Comparison of ENCODE assay signal across 23 cellular contexts in the genomic region with DNA sequence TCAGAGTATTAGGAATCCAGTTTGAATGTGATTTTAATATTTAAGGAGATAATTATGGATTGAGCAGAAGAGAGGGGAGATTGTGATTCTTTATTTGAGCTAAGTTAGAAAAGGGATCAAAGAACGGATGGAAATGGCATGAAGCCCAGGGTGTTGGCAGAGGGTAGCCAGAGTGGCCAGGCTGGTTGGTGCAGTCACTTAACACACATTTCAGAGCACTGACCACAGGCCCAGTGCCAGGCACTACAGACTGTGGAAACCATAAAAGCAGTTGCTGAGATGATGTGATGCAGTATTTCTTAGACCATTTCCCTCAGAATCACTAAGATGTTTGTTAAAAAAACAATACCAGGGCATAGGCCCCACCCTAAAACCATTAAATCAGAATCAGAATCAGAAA.
DNase-seq lines count a peak whose midpoint lies in the region; ATAC-seq, FAIRE-seq and TF ChIP-seq lines count a peak whose summit lies in the region.
"Had no signal": no experiment of that assay in that cellular context is flagged by ENCODE, and none has a peak within 500 bp of the region (broad histone marks: within the 10 kb centered on the region; RNA-seq: fewer than 3 reads in every experiment).

No MANE protein-coding gene starts in this region.

- H3K9me3 Mint-ChIP-seq in CD4-positive, alpha-beta memory T cell: peaks cover 0 to 23% (median 17%) of the 10 kb centered on the region in 8 donors

- H2BK120ac ChIP-seq in mesendoderm (ENCODE audit: low read depth, low read length): no peak overlapping the region

- no peaks in the 10 kb centered on the region for H3K79me1 ChIP-seq in mesendoderm (ENCODE audit: low read length)

- H3K18ac ChIP-seq in mesendoderm (ENCODE audit: low read length): peak overlapping the region; percentile 80

- no peak for TF ChIP-seq EP300 in A549 (IDR thresholded peaks at IDR 0.05)

- TF ChIP-seq CTCF in A549 (IDR thresholded peaks at IDR 0.05): no peak
- no peak for TF ChIP-seq CTCF in LNCaP clone FGC (IDR thresholded peaks at IDR 0.05; ENCODE audit: control insufficient read depth, extremely low read depth, insufficient read depth)
- no peak for TF ChIP-seq CTCF in mammary epithelial cell (conservative IDR thresholded peaks at IDR 0.05 in 1 of 2, IDR thresholded peaks at IDR 0.05 in 1 of 2; ENCODE audit: extremely low read depth in 1 of 2, insufficient read depth in 1 of 2, low read depth in 1 of 2, low read length in 2 of 2)

- POLR2A ChIA-PET in A549 (lab: Yijun Ruan, JAX): no interaction called here
- POLR2A ChIA-PET in CD4-positive, alpha-beta memory T cell (lab: Charles Lee; ENCODE audit: partially characterized antibody): no interaction called here

- H3K36me3 ChIP-seq in mammary epithelial cell (ENCODE audit: insufficient read depth, low read length) (no peaks in the 10 kb centered on the region), mesendoderm (ENCODE audit: control insufficient read depth, insufficient read depth, low read length) (no peaks in the 10 kb centered on the region)
- H3K36me3 ChIP-seq in CD4-positive, alpha-beta memory T cell (ENCODE audit: insufficient read depth, low read length): no peaks in the 10 kb centered on the region
- H3K36me3 ChIP-seq: uterus had no signal

- no peak for DNase-seq in A549 (ENCODE audit: low read depth in 1 of 2, low spot score in 1 of 2)
- DNase-seq in LNCaP clone FGC (ENCODE audit: low read depth): peak; percentile 99
- DNase-seq in mammary epithelial cell: no peak
- DNase-seq in mesendoderm: no peak
- no peak for DNase-seq in NCI-H748 (lab: John Stamatoyannopoulos, UW; ENCODE audit: unreplicated experiment)
- DNase-seq in NCI-H82 (lab: John Stamatoyannopoulos, UW): no peak
- no peak for DNase-seq in CD4-positive, alpha-beta memory T cell
- DNase-seq: activated CD4-positive, alpha-beta T cell treated with anti-CD3 and anti-CD28 coated beads, Interleukin-2, amount 50 U/mL, for 4 hours; activated naive CD4-positive, alpha-beta T cell treated with anti-CD3 and anti-CD28 coated beads, Interleukin-2, amount 50 U/mL, for 16 hours; activated T-cell treated with anti-CD3 and anti-CD28 coated beads, Interleukin-2, amount 50 U/mL, for 1 hour; effector CD4-positive, alpha-beta T cell; EL; left cardiac atrium; naive B cell; NCI-H146; OCI-M1; stimulated activated naive B cell treated with anti-CD40 and anti-IgM and Interleukin-4, amounts not matched to agents 10 μg/mL and 1 μg/mL and 100 μg/mL, for 72 hours; uterus had no signal

- H3K9me3 ChIP-seq in A549 (peaks cover 24% of the 10 kb centered on the region), mammary epithelial cell (replicated peaks; ENCODE audit: insufficient read depth, low read length) (peaks cover 3% of the 10 kb centered on the region)
- no peaks in the 10 kb centered on the region for H3K9me3 ChIP-seq in CD4-positive, alpha-beta memory T cell (ENCODE audit: control insufficient read depth in 1 of 2, low read length in 2 of 2)
- H3K9me3 ChIP-seq: uterus had no signal

- ATAC-seq in A549 (peak in 1 of 2 experiments; percentile 25; a peak in 2 of 6 replicates), HG02678 (IDR thresholded peaks at IDR 0.05; ENCODE audit: unreplicated experiment) (no peak)
- ATAC-seq: SK-N-SH treated with all-trans-retinoic acid at 6 μM for 48 hours; stimulated activated naive B cell treated with anti-CD40 and anti-IgM and Interleukin-4, amounts not matched to agents 10 μg/mL and 1 μg/mL and 100 μg/mL, for 72 hours had no signal

- H2AFZ ChIP-seq in mammary epithelial cell (ENCODE audit: low read depth, low read length): peak overlapping the region; percentile 70
- H2AFZ ChIP-seq: parathyroid adenoma had no signal

- no peak overlapping the region for H4K5ac ChIP-seq in mesendoderm (ENCODE audit: low read length)

- peaks cover 0 to 13% (median 8%) of the 10 kb centered on the region in 4 donors for H3K4me1 Mint-ChIP-seq in CD4-positive, alpha-beta memory T cell

- H3K27me3 ChIP-seq in mammary epithelial cell (ENCODE audit: insufficient read depth, low read length) (no peaks in the 10 kb centered on the region), mesendoderm (ENCODE audit: insufficient read depth, low read length, poor library complexity) (no peaks in the 10 kb centered on the region)
- no peaks in the 10 kb centered on the region for H3K27me3 ChIP-seq in CD4-positive, alpha-beta memory T cell (ENCODE audit: insufficient read depth, low read length)
- H3K27me3 ChIP-seq: uterus had no signal

- dilution Hi-C loops in mammary epithelial cell (cut with HindIII; ENCODE audit: low sequenced_read_pairs): no loop called here

- H3K23ac ChIP-seq in mesendoderm (ENCODE audit: low read length): no peak overlapping the region

- no peak overlapping the region for H4K8ac ChIP-seq in mesendoderm (ENCODE audit: low read depth, low read length)

- CTCF ChIA-PET in A549 (lab: Yijun Ruan, JAX) (interaction anchor here (1.0 kb wide), 1 partner anchor 7 kb away, joined by 3 read pairs; no protein-coding TSS in a partner anchor), mammary epithelial cell (lab: Charles Lee; ENCODE audit: low non-redundant PET) (no interaction called here)
- CTCF ChIA-PET in CD4-positive, alpha-beta memory T cell (lab: Charles Lee; ENCODE audit: partially characterized antibody): interaction anchor here (1.1 kb wide), 1 partner anchor 9 kb away, joined by 3 read pairs; no protein-coding TSS in a partner anchor

- H3K9ac ChIP-seq in mammary epithelial cell (ENCODE audit: insufficient read depth, low read length) (no peak overlapping the region), mesendoderm (ENCODE audit: low read length) (no peak overlapping the region)
- H3K9ac ChIP-seq: parathyroid adenoma had no signal

- peaks cover 45% of the 10 kb centered on the region for H3K4me1 ChIP-seq in A549
- peaks cover 18% of the 10 kb centered on the region for H3K4me1 ChIP-seq in mammary epithelial cell (ENCODE audit: insufficient read depth, low read length)
- peaks cover 4% of the 10 kb centered on the region for H3K4me1 ChIP-seq in mesendoderm (ENCODE audit: control insufficient read depth, low read depth, low read length)
- no peaks in the 10 kb centered on the region for H3K4me1 ChIP-seq in CD4-positive, alpha-beta memory T cell (ENCODE audit: insufficient read depth, low read length)
- H3K4me1 ChIP-seq: parathyroid adenoma, uterus had no signal

- H4K20me1 ChIP-seq in mammary epithelial cell (ENCODE audit: insufficient read depth, low read length): no peaks in the 10 kb centered on the region

- peak overlapping the region; percentile 70 to 87 for H3K27ac ChIP-seq in A549
- H3K27ac ChIP-seq in mammary epithelial cell (ENCODE audit: insufficient read depth, low read depth, low read length): no peak overlapping the region
- no peak overlapping the region for H3K27ac ChIP-seq in mesendoderm (ENCODE audit: low read depth, low read length)
- H3K27ac ChIP-seq in CD4-positive, alpha-beta memory T cell (ENCODE audit: low read depth, low read length): no peak overlapping the region
- H3K27ac ChIP-seq: HL-60, parathyroid adenoma, uterus had no signal

- TF ChIP-seq POLR2A in A549 (IDR thresholded peaks at IDR 0.05; ENCODE audit: low read length): no peak

- no peaks in the 10 kb centered on the region for H3K79me2 ChIP-seq in mammary epithelial cell (ENCODE audit: insufficient read depth, low read length)
- no peaks in the 10 kb centered on the region for H3K79me2 ChIP-seq in mesendoderm (ENCODE audit: control insufficient read depth, insufficient read depth, low read length)
- H3K79me2 ChIP-seq: parathyroid adenoma had no signal

- BruUV-seq in mammary epithelial cell (replicated peaks; lab: Mats Ljungman, UMichigan): no TSS peak

- H3K4me3 Mint-ChIP-seq in CD4-positive, alpha-beta memory T cell: no peak overlapping the region
- H3K4me3 Mint-ChIP-seq: naive B cell; stimulated activated naive B cell treated with anti-CD40 and anti-IgM and Interleukin-4, amounts not matched to agents 10 μg/mL and 1 μg/mL and 100 μg/mL, for 72 hours had no signal

- peak overlapping the region; percentile 49 for H3K56ac ChIP-seq in mesendoderm (ENCODE audit: low read length)

- H3K4ac ChIP-seq in mesendoderm (ENCODE audit: low read depth, low read length): peak overlapping the region; percentile 16

- no peak overlapping the region for H2BK5ac ChIP-seq in mesendoderm (ENCODE audit: low read length)

- no peak overlapping the region for H3K4me3 ChIP-seq in A549
- H3K4me3 ChIP-seq in LNCaP clone FGC (ENCODE audit: low read depth, low read length): no peak overlapping the region
- H3K4me3 ChIP-seq in mammary epithelial cell (replicated peaks in 1 of 3; ENCODE audit: insufficient read depth in 1 of 3, low read depth in 2 of 3, low read length in 3 of 3): no peak overlapping the region
- no peak overlapping the region for H3K4me3 ChIP-seq in mesendoderm (ENCODE audit: low read length)
- no peak overlapping the region for H3K4me3 ChIP-seq in CD4-positive, alpha-beta memory T cell (ENCODE audit: low read length in 2 of 2)
- H3K4me3 ChIP-seq: uterus had no signal

- in situ Hi-C loops in mammary epithelial cell (cut with MboI; ENCODE audit: low sequenced_read_pairs in 2 of 2): no loop called here

- no peak for TF ChIP-seq RAD21 in A549 (conservative IDR thresholded peaks at IDR 0.05 in 1 of 2, IDR thresholded peaks at IDR 0.05 in 1 of 2)

- H3K27me3 Mint-ChIP-seq in CD4-positive, alpha-beta memory T cell: no peaks in the 10 kb centered on the region
- H3K27me3 Mint-ChIP-seq: naive B cell; stimulated activated naive B cell treated with anti-CD40 and anti-IgM and Interleukin-4, amounts not matched to agents 10 μg/mL and 1 μg/mL and 100 μg/mL, for 72 hours had no signal

- no peak overlapping the region for H3K27ac Mint-ChIP-seq in CD4-positive, alpha-beta memory T cell
- H3K27ac Mint-ChIP-seq: stimulated activated naive B cell treated with anti-CD40 and anti-IgM and Interleukin-4, amounts not matched to agents 10 μg/mL and 1 μg/mL and 100 μg/mL, for 72 hours had no signal

- 30% methylated on average over 1 of the region's 1 CpG for WGBS in A549 (ENCODE audit: missing lambda C conversion rate)
- 0% methylated on average over 1 of the region's 1 CpG for WGBS in mammary epithelial cell (ENCODE audit: low coverage, missing lambda C conversion rate)
- WGBS in mesendoderm (ENCODE audit: extremely low coverage, insufficient coverage, low lambda C conversion rate): no CpG with 5 or more reads among the region's 1 CpG

- peaks cover 32 to 36% of the 10 kb centered on the region in 2 donors for H3K36me3 Mint-ChIP-seq in CD4-positive, alpha-beta memory T cell

- H3K4me2 ChIP-seq in A549 (peak overlapping the region; percentile 20; the same call in 1 of the 3 replicates), mammary epithelial cell (ENCODE audit: insufficient read depth, low read depth, low read length) (no peak overlapping the region), mesendoderm (ENCODE audit: low read length) (no peak overlapping the region)

- H2BK15ac ChIP-seq in mesendoderm (replicated peaks; ENCODE audit: low read depth): peak overlapping the region; percentile 64

- intact Hi-C loops in mammary epithelial cell (cut with micrococcal nuclease): no loop called here
- intact Hi-C loops in CD4-positive, alpha-beta memory T cell (cut with micrococcal nuclease): no loop called here

- FAIRE-seq in A549 (lab: Jason Lieb, UNC): no peak
- FAIRE-seq: TTC549 had no signal

- no peak overlapping the region for H2AK5ac ChIP-seq in mesendoderm (ENCODE audit: low read length)

Comparison
In these comparisons a context has a peak if more than half of its experiments do, and no peak if none do; other contexts are left out.
1. H3K27ac ChIP-seq: peak in A549 (2 of 2); none in mammary epithelial cell (single experiment), mesendoderm (single experiment) and CD4-positive, alpha-beta memory T cell (single experiment).